Comparison of ENCODE assay signal across 13 cellular contexts in the genomic region with DNA sequence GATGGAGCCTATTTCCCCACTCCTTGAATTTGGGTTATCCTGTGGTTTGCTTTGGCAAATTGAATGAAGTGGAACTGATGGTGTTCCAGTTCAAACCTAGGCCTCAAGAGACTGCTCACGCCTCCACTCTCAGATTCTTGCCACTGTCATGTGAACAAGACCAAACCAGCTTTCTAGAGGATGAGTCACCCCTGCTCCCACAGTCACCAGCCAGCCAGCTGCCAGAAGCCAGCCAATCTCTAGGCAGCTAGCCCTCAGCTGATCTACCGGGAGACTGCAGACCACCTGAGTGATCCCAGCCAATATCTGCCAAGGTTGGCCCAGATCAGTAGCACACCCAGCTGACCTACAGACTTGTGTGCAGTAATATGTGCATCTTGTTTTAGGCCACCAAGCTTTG.
DNase-seq lines count a peak whose midpoint lies in the region; TF ChIP-seq lines count a peak whose summit lies in the region.
"Had no signal": no experiment of that assay in that cellular context is flagged by ENCODE, and none has a peak within 500 bp of the region (broad histone marks: within the 10 kb centered on the region; RNA-seq: fewer than 3 reads in every experiment).

No MANE protein-coding gene starts in this region.

- H3K4me2 ChIP-seq in GM23248 (ENCODE audit: unreplicated experiment): no peak overlapping the region

- no peaks in the 10 kb centered on the region for H4K20me1 ChIP-seq in GM23248 (ENCODE audit: insufficient read depth)
- H4K20me1 ChIP-seq: BLaER1 treated with 17β-estradiol and CSF1 and Interleukin-3, amounts not matched to agents 10 nM and 100 nM had no signal

- H3K4me3 ChIP-seq in GM23248: no peak overlapping the region
- H3K4me3 ChIP-seq in ascending aorta: no peak overlapping the region
- H3K4me3 ChIP-seq: BLaER1 treated with 17β-estradiol and CSF1 and Interleukin-3, amounts not matched to agents 10 nM and 100 nM had no signal

- H3K9me2 ChIP-seq in GM23248 (ENCODE audit: insufficient read depth): no peaks in the 10 kb centered on the region

- H3F3A ChIP-seq in GM23248 (ENCODE audit: insufficient read depth): no peaks in the 10 kb centered on the region

- no peak overlapping the region for H3K9ac ChIP-seq in GM23248
- H3K9ac ChIP-seq: BLaER1 treated with 17β-estradiol and CSF1 and Interleukin-3, amounts not matched to agents 10 nM and 100 nM had no signal

- H3K4me1 ChIP-seq in GM23248 (ENCODE audit: insufficient read depth): no peaks in the 10 kb centered on the region
- H3K4me1 ChIP-seq in ascending aorta: no peaks in the 10 kb centered on the region

- intact Hi-C loops in ascending aorta (cut with DNase I): no loop called here

- H3K36me3 ChIP-seq in GM23248 (ENCODE audit: low read depth) (no peaks in the 10 kb centered on the region), ascending aorta (no peaks in the 10 kb centered on the region)
- H3K36me3 ChIP-seq: BLaER1 treated with 17β-estradiol and CSF1 and Interleukin-3, amounts not matched to agents 10 nM and 100 nM had no signal

- H3K27me3 ChIP-seq in GM23248 (replicated peaks; ENCODE audit: insufficient read depth) (no peaks in the 10 kb centered on the region), ascending aorta (no peaks in the 10 kb centered on the region)

- 46 to 47% methylated on average over 2 of the region's 2 CpGs for WGBS in GM23248 (ENCODE audit: low coverage in 1 of 2, low lambda C conversion rate in 2 of 2, missing lambda C conversion rate in 2 of 2), 2 experiments

- H3K27ac ChIP-seq in GM23248 (no peak overlapping the region), ascending aorta (no peak overlapping the region)
- H3K27ac ChIP-seq: BLaER1 treated with 17β-estradiol and CSF1 and Interleukin-3, amounts not matched to agents 10 nM and 100 nM had no signal

- H2AFZ ChIP-seq in GM23248: no peak overlapping the region

- H3K9me3 ChIP-seq in GM23248 (ENCODE audit: low read depth): no peaks in the 10 kb centered on the region
- no peaks in the 10 kb centered on the region for H3K9me3 ChIP-seq in ascending aorta

- DNase-seq in ACHN: peak; percentile 25
- DNase-seq in GM23248: peak; percentile 2
- DNase-seq in RKO (ENCODE audit: low spot score): peak; percentile 63
- peak; percentile 35 for DNase-seq in foreskin melanocyte
- no peak for DNase-seq in OCI-M2 (lab: John Stamatoyannopoulos, UW; ENCODE audit: unreplicated experiment)
- no peak for DNase-seq in NCI-H524 (lab: John Stamatoyannopoulos, UW)
- no peak for DNase-seq in ascending aorta (ENCODE audit: low spot score in 2 of 2)
- no peak for DNase-seq in epidermal melanocyte (ENCODE audit: insufficient read length, low spot score)
- DNase-seq: activated CD4-positive, alpha-beta T cell treated with anti-CD3 and anti-CD28 coated beads for 4 hours; activated naive CD8-positive, alpha-beta T cell treated with anti-CD3 and anti-CD28 coated beads, Interleukin-2, amount 10 ng/mL, durations not matched to agents 7 days and 5 days; endodermal cell; RPMI8226 had no signal

- TF ChIP-seq CTCF in ascending aorta (IDR thresholded peaks at IDR 0.05): no peak

- no peaks in the 10 kb centered on the region for H3K79me2 ChIP-seq in GM23248 (ENCODE audit: insufficient read depth)

- in situ Hi-C loops in ACHN (cut with HindIII; ENCODE audit: low pct_ligation_motif_present, low pct_unique_long_range_greater_than_20kb, low sequenced_read_pairs) (no loop called here), GM23248 (cut with MboI) (no loop called here)

Comparison
In these comparisons a context has a peak if more than half of its experiments do, and no peak if none do; other contexts are left out.
1. DNase-seq: peak in ACHN (single experiment), GM23248 (single experiment), RKO (single experiment) and foreskin melanocyte (single experiment); none in OCI-M2 (single experiment), NCI-H524 (0 of 2), ascending aorta (0 of 2) and epidermal melanocyte (single experiment).